In the genomic region with DNA sequence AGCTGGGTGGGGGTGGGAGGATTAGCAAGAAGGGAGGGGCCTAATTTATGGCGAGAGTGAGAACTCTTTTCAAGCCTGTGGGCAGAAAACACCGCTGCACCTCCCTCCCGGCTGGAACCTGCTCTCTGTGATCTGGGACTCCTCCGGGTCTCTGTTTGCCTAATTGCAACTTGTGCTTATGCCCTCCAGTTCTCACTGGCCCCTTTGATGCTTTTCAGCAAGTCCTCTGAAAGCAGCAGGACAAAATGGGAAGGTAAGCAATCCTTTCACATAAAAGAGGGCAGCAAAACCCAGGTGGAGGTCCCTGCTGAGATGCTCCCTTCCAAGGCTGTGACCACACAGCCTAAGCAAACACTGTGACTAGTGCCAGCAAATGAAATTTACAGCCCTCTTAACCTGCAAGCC, we compare ENCODE assay signal across 11 cellular contexts.
DNase-seq lines count a peak whose midpoint lies in the region; ATAC-seq lines count a peak whose summit lies in the region.
"Had no signal": no experiment of that assay in that cellular context is flagged by ENCODE, and none has a peak within 500 bp of the region (broad histone marks: within the 10 kb centered on the region; RNA-seq: fewer than 3 reads in every experiment).

No MANE protein-coding gene starts in this region.

- peaks cover 2% of the 10 kb centered on the region for H3K4me1 ChIP-seq in mesendoderm (ENCODE audit: control insufficient read depth, low read depth, low read length)

- ATAC-seq in GM18511 (IDR thresholded peaks at IDR 0.05; ENCODE audit: unreplicated experiment) (peak; percentile 63), HG03565 (IDR thresholded peaks at IDR 0.05; ENCODE audit: unreplicated experiment) (no peak), GM19351 (IDR thresholded peaks at IDR 0.05; ENCODE audit: unreplicated experiment) (no peak)
- ATAC-seq in activated naive CD8-positive, alpha-beta T cell treated with anti-CD3 and anti-CD28 coated beads, Interleukin-2, amount 50 U/mL, for 24 hours, result no peak
- ATAC-seq: right cardiac atrium; stimulated activated naive B cell treated with anti-CD40 and anti-IgM and Interleukin-4, amounts not matched to agents 10 μg/mL and 1 μg/mL and 100 μg/mL, for 72 hours had no signal

- no peaks in the 10 kb centered on the region for H3K36me3 ChIP-seq in mesendoderm (ENCODE audit: control insufficient read depth, insufficient read depth, low read length)

- H3K36me3 Mint-ChIP-seq in immature natural killer cell, result peaks cover 0 to 2% (median 0%) of the 10 kb centered on the region in 3 donors
- H3K36me3 Mint-ChIP-seq in activated naive CD8-positive, alpha-beta T cell treated with anti-CD3 and anti-CD28 coated beads, Interleukin-2, amount 50 U/mL, for 24 hours (ENCODE audit: low read depth), result no peaks in the 10 kb centered on the region
- H3K36me3 Mint-ChIP-seq: stimulated activated naive B cell treated with anti-CD40 and anti-IgM and Interleukin-4, amounts not matched to agents 10 μg/mL and 1 μg/mL and 100 μg/mL, for 72 hours had no signal

- H3K9me3 Mint-ChIP-seq in immature natural killer cell, result peaks cover 0 to 11% (median 3%) of the 10 kb centered on the region in 6 donors
- H3K9me3 Mint-ChIP-seq in activated naive CD8-positive, alpha-beta T cell treated with anti-CD3 and anti-CD28 coated beads, Interleukin-2, amount 50 U/mL, for 24 hours, result no peaks in the 10 kb centered on the region
- H3K9me3 Mint-ChIP-seq: activated naive CD4-positive, alpha-beta T cell treated with anti-CD3 and anti-CD28 coated beads for 36 hours; stimulated activated naive B cell treated with anti-CD40 and anti-IgM and Interleukin-4, amounts not matched to agents 10 μg/mL and 1 μg/mL and 100 μg/mL, for 72 hours had no signal

- H3K4ac ChIP-seq in mesendoderm (ENCODE audit: low read depth, low read length), result no peak overlapping the region

- no peak overlapping the region for H2BK5ac ChIP-seq in mesendoderm (ENCODE audit: low read length)

- no peak overlapping the region for H3K18ac ChIP-seq in mesendoderm (ENCODE audit: low read length)

- no peaks in the 10 kb centered on the region for H3K79me2 ChIP-seq in mesendoderm (ENCODE audit: control insufficient read depth, insufficient read depth, low read length)

- no peaks in the 10 kb centered on the region for H3K27me3 ChIP-seq in mesendoderm (ENCODE audit: insufficient read depth, low read length, poor library complexity)

- no peak overlapping the region for H4K8ac ChIP-seq in mesendoderm (ENCODE audit: low read depth, low read length)

- no CpG with 5 or more reads among the region's 4 CpGs for WGBS in mesendoderm (ENCODE audit: extremely low coverage, insufficient coverage, low lambda C conversion rate)

- no peak overlapping the region for H2BK15ac ChIP-seq in mesendoderm (replicated peaks; ENCODE audit: low read depth)

- H2BK120ac ChIP-seq in mesendoderm (ENCODE audit: low read depth, low read length), result no peak overlapping the region

- H2AK5ac ChIP-seq in mesendoderm (ENCODE audit: low read length), result no peak overlapping the region

- H3K9ac ChIP-seq in mesendoderm (ENCODE audit: low read length), result no peak overlapping the region

- H3K27ac Mint-ChIP-seq in immature natural killer cell, result no peak overlapping the region
- H3K27ac Mint-ChIP-seq in activated naive CD8-positive, alpha-beta T cell treated with anti-CD3 and anti-CD28 coated beads, Interleukin-2, amount 50 U/mL, for 24 hours, result no peak overlapping the region
- H3K27ac Mint-ChIP-seq: activated naive CD4-positive, alpha-beta T cell treated with anti-CD3 and anti-CD28 coated beads for 36 hours; stimulated activated naive B cell treated with anti-CD40 and anti-IgM and Interleukin-4, amounts not matched to agents 10 μg/mL and 1 μg/mL and 100 μg/mL, for 72 hours had no signal

- peaks cover 0 to 3% (median 2%) of the 10 kb centered on the region in 3 donors for H3K27me3 Mint-ChIP-seq in immature natural killer cell (ENCODE audit: low read depth in 3 of 3)
- H3K27me3 Mint-ChIP-seq in activated naive CD8-positive, alpha-beta T cell treated with anti-CD3 and anti-CD28 coated beads, Interleukin-2, amount 50 U/mL, for 24 hours, result no peaks in the 10 kb centered on the region

- no peaks in the 10 kb centered on the region for H3K79me1 ChIP-seq in mesendoderm (ENCODE audit: low read length)

- no peak overlapping the region for H3K4me3 ChIP-seq in mesendoderm (ENCODE audit: low read length)

- H3K4me2 ChIP-seq in mesendoderm (ENCODE audit: low read length), result no peak overlapping the region

- peak overlapping the region; percentile 33 for H3K27ac ChIP-seq in mesendoderm (ENCODE audit: low read depth, low read length)

- H4K5ac ChIP-seq in mesendoderm (ENCODE audit: low read length), result no peak overlapping the region

- H3K4me3 Mint-ChIP-seq in immature natural killer cell, result no peak overlapping the region
- H3K4me3 Mint-ChIP-seq in activated naive CD8-positive, alpha-beta T cell treated with anti-CD3 and anti-CD28 coated beads, Interleukin-2, amount 50 U/mL, for 24 hours, result no peak overlapping the region
- H3K4me3 Mint-ChIP-seq: activated naive CD4-positive, alpha-beta T cell treated with anti-CD3 and anti-CD28 coated beads for 36 hours; stimulated activated naive B cell treated with anti-CD40 and anti-IgM and Interleukin-4, amounts not matched to agents 10 μg/mL and 1 μg/mL and 100 μg/mL, for 72 hours had no signal

- H3K4me1 Mint-ChIP-seq in immature natural killer cell, result peaks cover 0 to 1% of the 10 kb centered on the region in 2 donors
- H3K4me1 Mint-ChIP-seq in activated naive CD8-positive, alpha-beta T cell treated with anti-CD3 and anti-CD28 coated beads, Interleukin-2, amount 50 U/mL, for 24 hours, result no peaks in the 10 kb centered on the region
- H3K4me1 Mint-ChIP-seq: stimulated activated naive B cell treated with anti-CD40 and anti-IgM and Interleukin-4, amounts not matched to agents 10 μg/mL and 1 μg/mL and 100 μg/mL, for 72 hours had no signal

- H3K56ac ChIP-seq in mesendoderm (ENCODE audit: low read length), result peak overlapping the region; percentile 27

- DNase-seq in NCI-H128 (lab: John Stamatoyannopoulos, UW; ENCODE audit: unreplicated experiment), result peak; percentile 79
- peak; percentile 78 to 79 for DNase-seq in SHP77 (lab: John Stamatoyannopoulos, UW)
- peak; percentile 72 for DNase-seq in mesendoderm
- DNase-seq in immature natural killer cell, result no peak
- DNase-seq in activated naive CD8-positive, alpha-beta T cell treated with anti-CD3 and anti-CD28 coated beads, Interleukin-2, amount 50 U/mL, for 24 hours, result no peak
- DNase-seq: activated naive CD4-positive, alpha-beta T cell treated with anti-CD3 and anti-CD28 coated beads for 36 hours; right cardiac atrium; stimulated activated naive B cell treated with anti-CD40 and anti-IgM and Interleukin-4, amounts not matched to agents 10 μg/mL and 1 μg/mL and 100 μg/mL, for 72 hours had no signal

- no peak overlapping the region for H3K23ac ChIP-seq in mesendoderm (ENCODE audit: low read length)

Comparison
In these comparisons a context has a peak if more than half of its experiments do, and no peak if none do; other contexts are left out.
1. DNase-seq: peak in NCI-H128 (single experiment), SHP77 (2 of 2) and mesendoderm (single experiment); none in immature natural killer cell (0 of 3) and activated naive CD8-positive, alpha-beta T cell treated with anti-CD3 and anti-CD28 coated beads, Interleukin-2, amount 50 U/mL, for 24 hours (single experiment).